1 cellular context compared by ENCODE assay signal in the genomic region with DNA sequence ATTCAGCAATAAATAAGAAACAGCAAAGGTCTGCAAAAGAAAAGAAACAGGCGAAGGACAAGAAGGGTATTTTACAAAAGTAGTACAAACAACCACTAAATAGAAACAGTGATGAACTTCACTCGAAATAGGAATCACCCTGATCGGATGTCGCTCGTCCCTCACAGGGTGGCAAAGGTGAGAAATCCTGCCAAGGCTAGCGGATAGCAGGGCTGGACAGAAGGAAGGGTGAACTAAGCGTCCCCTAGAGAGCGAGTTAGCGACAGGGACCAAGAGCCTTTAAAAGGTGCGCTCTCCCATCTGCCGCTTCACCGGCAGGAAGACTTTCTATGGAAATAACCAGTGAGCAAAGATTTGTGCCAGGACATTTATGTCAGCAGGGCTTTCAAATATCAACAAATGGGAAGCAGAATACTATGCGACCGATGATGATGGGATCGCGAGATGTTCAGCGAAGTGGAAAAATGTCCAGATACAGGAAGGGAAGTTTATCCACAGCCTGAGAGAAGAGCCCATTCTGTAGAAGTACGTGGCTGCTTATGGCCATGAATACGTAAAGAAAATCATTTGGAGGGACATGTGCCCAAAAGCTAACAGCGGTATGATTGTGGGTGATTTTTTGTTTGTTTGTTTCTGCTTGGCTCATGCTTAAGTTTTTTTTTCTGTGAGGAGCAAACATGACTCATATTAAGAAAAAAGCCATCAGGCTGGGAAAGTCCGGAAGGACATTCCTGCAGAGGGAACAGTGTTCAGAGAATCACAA.
A peak's percentile ranks its signal among the peaks of the same experiment; 100 is the strongest.
TF ChIP-seq lines count a peak whose summit lies in the region.

No MANE protein-coding gene starts in this region.

TF ChIP-seq in IMR-90, 13 proteins besides CTCF, POLR2A, EP300 and RAD21 (continued from another document):
- TF ChIP-seq, protein P1, sequence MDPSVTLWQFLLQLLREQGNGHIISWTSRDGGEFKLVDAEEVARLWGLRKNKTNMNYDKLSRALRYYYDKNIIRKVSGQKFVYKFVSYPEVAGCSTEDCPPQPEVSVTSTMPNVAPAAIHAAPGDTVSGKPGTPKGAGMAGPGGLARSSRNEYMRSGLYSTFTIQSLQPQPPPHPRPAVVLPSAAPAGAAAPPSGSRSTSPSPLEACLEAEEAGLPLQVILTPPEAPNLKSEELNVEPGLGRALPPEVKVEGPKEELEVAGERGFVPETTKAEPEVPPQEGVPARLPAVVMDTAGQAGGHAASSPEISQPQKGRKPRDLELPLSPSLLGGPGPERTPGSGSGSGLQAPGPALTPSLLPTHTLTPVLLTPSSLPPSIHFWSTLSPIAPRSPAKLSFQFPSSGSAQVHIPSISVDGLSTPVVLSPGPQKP (IDR thresholded peaks at IDR 0.05; ENCODE audit: borderline replicate concordance, low read depth, low read length), result no peak
- peak; percentile 83 for TF ChIP-seq BHLHE40 (IDR thresholded peaks at IDR 0.05; ENCODE audit: low read depth, low read length)
TF ChIP-seq in IMR-90: peak in this region for 5.
